Comparison of ENCODE assay signal across 1 cellular context in genomic region chr2:237434916-237435315, GRCh38.
A peak's percentile ranks its signal among the peaks of the same experiment; 100 is the strongest.
TF ChIP-seq lines count a peak whose summit lies in the region.

No MANE protein-coding gene starts in this region.

TF ChIP-seq in K562, 482 proteins besides CTCF, POLR2A, EP300 and RAD21 (continued from another document and continues in another):
- TF ChIP-seq MGA (IDR thresholded peaks at IDR 0.05): peak; percentile 47; the same call in 1 of the 2 replicates
- TF ChIP-seq KLF16 (IDR thresholded peaks at IDR 0.05): peak; percentile 80
- no peak for TF ChIP-seq TCF7L2 (IDR thresholded peaks at IDR 0.05; ENCODE audit: low read depth, low read length)
- TF ChIP-seq PBX2 (CRISPR knock-in tag; IDR thresholded peaks at IDR 0.05; ENCODE audit: low read depth): no peak
- TF ChIP-seq PBX2 (tag; conservative IDR thresholded peaks at IDR 0.05; ENCODE audit: low read depth): no peak
- no peak for TF ChIP-seq MYBL2 (IDR thresholded peaks at IDR 0.05; ENCODE audit: low read depth)
- TF ChIP-seq MYBL2 (CRISPR knock-in tag; IDR thresholded peaks at IDR 0.05; ENCODE audit: borderline replicate concordance): no peak
- no peak for TF ChIP-seq TEAD2 (tag; IDR thresholded peaks at IDR 0.05)
- TF ChIP-seq BRD4 (IDR thresholded peaks at IDR 0.05): no peak
- TF ChIP-seq CBFA2T2 (conservative IDR thresholded peaks at IDR 0.05): 0 out of 2 replicates have a peak, but pooled peaks have one; percentile 10
- no peak for TF ChIP-seq NCOA2 (IDR thresholded peaks at IDR 0.05; ENCODE audit: partially characterized antibody in 2 of 2)
- peak; percentile 39 for TF ChIP-seq BHLHE40 (IDR thresholded peaks at IDR 0.05; ENCODE audit: low read length)
- TF ChIP-seq AFF4 (CRISPR knock-in tag; IDR thresholded peaks at IDR 0.05): no peak
- TF ChIP-seq ZNF592 (IDR thresholded peaks at IDR 0.05): no peak
- TF ChIP-seq MAX (CRISPR knock-in tag; IDR thresholded peaks at IDR 0.05): no peak
- TF ChIP-seq ZBTB33 (CRISPR knock-in tag; IDR thresholded peaks at IDR 0.05): no peak
- TF ChIP-seq MAZ (CRISPR knock-in tag; conservative IDR thresholded peaks at IDR 0.05 in 1 of 2, IDR thresholded peaks at IDR 0.05 in 1 of 2): peak in 1 of 2 experiments; percentile 72; a peak in 2 of 4 replicates
- no peak for TF ChIP-seq POU5F1 (IDR thresholded peaks at IDR 0.05; ENCODE audit: borderline replicate concordance, low read depth, low read length, partially characterized antibody)
- no peak for TF ChIP-seq NCOA6 (IDR thresholded peaks at IDR 0.05)
- TF ChIP-seq KAT7 (CRISPR knock-in tag; IDR thresholded peaks at IDR 0.05; ENCODE audit: borderline replicate concordance): no peak
- TF ChIP-seq ZNF707 (CRISPR knock-in tag; conservative IDR thresholded peaks at IDR 0.05): no peak
- no peak for TF ChIP-seq SIX5 (IDR thresholded peaks at IDR 0.05; ENCODE audit: borderline replicate concordance in 1 of 2, insufficient read depth in 1 of 2, low read depth in 1 of 2, low read length in 2 of 2)
- TF ChIP-seq EGR1 (conservative IDR thresholded peaks at IDR 0.05): peak; percentile 87
- TF ChIP-seq KLF10 (CRISPR knock-in tag; IDR thresholded peaks at IDR 0.05): no peak
- no peak for TF ChIP-seq ZNF316 (IDR thresholded peaks at IDR 0.05)
- peak; percentile 59; the same call in 1 of the 2 replicates for TF ChIP-seq GABPA (tag; conservative IDR thresholded peaks at IDR 0.05; ENCODE audit: low read depth)
- peak; percentile 26; the same call in 1 of the 2 replicates for TF ChIP-seq ETV1 (tag; conservative IDR thresholded peaks at IDR 0.05; ENCODE audit: low read depth)
- no peak for TF ChIP-seq FOXJ2 (tag; IDR thresholded peaks at IDR 0.05)
- no peak for TF ChIP-seq ZC3H11A (IDR thresholded peaks at IDR 0.05; ENCODE audit: low read depth, low read length)
- TF ChIP-seq EP400 (IDR thresholded peaks at IDR 0.05): no peak
- no peak for TF ChIP-seq USF1 (CRISPR knock-in tag; IDR thresholded peaks at IDR 0.05)
